Comparison of ENCODE assay signal across 24 cellular contexts in genomic region chr17:56110463-56111138, GRCh38. TPM values are rescaled to one million over a fixed set of nuclear protein-coding genes. Genes with fewer than 3 reads are reported as not detected.
DNase-seq lines count a peak whose midpoint lies in the region; ATAC-seq, FAIRE-seq and TF ChIP-seq lines count a peak whose summit lies in the region.
"Had no signal": no experiment of that assay in that cellular context is flagged by ENCODE, and none has a peak within 500 bp of the region (broad histone marks: within the 10 kb centered on the region; RNA-seq: fewer than 3 reads in every experiment).

No MANE protein-coding gene starts in this region.

- DNase-seq in COLO668 (lab: John Stamatoyannopoulos, UW; ENCODE audit: unreplicated experiment) (peak; percentile 12), NCI-H2029 treated with DMSO at 0.1 percent for 48 hours (lab: John Stamatoyannopoulos, UW) (peak; percentile 32), left lobe of liver (ENCODE audit: low spot score) (no peak), progenitor cell of endocrine pancreas (ENCODE audit: low spot score, unreplicated experiment) (no peak), NCI-H1930 (lab: John Stamatoyannopoulos, UW) (no peak), dorsolateral prefrontal cortex (no peak), urothelium cell line (ENCODE audit: low spot score) (no peak)
- DNase-seq: activated CD4-positive, CD25-positive, alpha-beta regulatory T cell treated with anti-CD3 and anti-CD28 coated beads, Interleukin-2, amount 50 U/mL, for 72 hours; activated CD8-positive, alpha-beta memory T cell treated with anti-CD3 and anti-CD28 coated beads for 24 hours; activated T-cell treated with anti-CD3 and anti-CD28 coated beads, Interleukin-2, amount 50 U/mL, for 4 hours; aorta; CD4-positive, alpha-beta memory T cell; effector CD4-positive, alpha-beta T cell; HCEC 1CT; Kasumi-1; NCI-H526 had no signal

- H3K4me1 Mint-ChIP-seq in progenitor cell of endocrine pancreas (ENCODE audit: low read depth), result peaks cover 33% of the 10 kb centered on the region
- H3K4me1 Mint-ChIP-seq: activated naive CD4-positive, alpha-beta T cell treated with anti-CD3 and anti-CD28 coated beads, Interleukin-2, amount 50 U/mL, for 24 hours; CD4-positive, alpha-beta memory T cell; central memory CD8-positive, alpha-beta T cell; neural progenitor cell had no signal

- ATAC-seq in left lobe of liver (peak; percentile 51), HG03196 (IDR thresholded peaks at IDR 0.05; ENCODE audit: unreplicated experiment) (no peak)
- ATAC-seq: activated T-cell treated with anti-CD3 and anti-CD28 coated beads, Interleukin-2, amount 50 U/mL, for 4 hours; esophagus mucosa; Right ventricle myocardium inferior had no signal

- no peak overlapping the region for H3K27ac Mint-ChIP-seq in progenitor cell of endocrine pancreas
- H3K27ac Mint-ChIP-seq: activated naive CD4-positive, alpha-beta T cell treated with anti-CD3 and anti-CD28 coated beads, Interleukin-2, amount 50 U/mL, for 24 hours; CD4-positive, alpha-beta memory T cell; neural progenitor cell had no signal

- no peak overlapping the region for H3K4me3 ChIP-seq in dorsolateral prefrontal cortex
- H3K4me3 ChIP-seq: neural progenitor cell had no signal

- H3K9me3 Mint-ChIP-seq in progenitor cell of endocrine pancreas (ENCODE audit: low read depth), result no peaks in the 10 kb centered on the region
- H3K9me3 Mint-ChIP-seq: activated naive CD4-positive, alpha-beta T cell treated with anti-CD3 and anti-CD28 coated beads, Interleukin-2, amount 50 U/mL, for 24 hours; activated T-cell treated with anti-CD3 and anti-CD28 coated beads, Interleukin-2, amount 50 U/mL, for 4 hours; central memory CD8-positive, alpha-beta T cell; neural progenitor cell had no signal

- H3K27me3 ChIP-seq in dorsolateral prefrontal cortex, result peaks cover 0 to 17% (median 0%) of the 10 kb centered on the region in 45 donors
- H3K27me3 ChIP-seq: neural progenitor cell had no signal

- H3K27me3 Mint-ChIP-seq in progenitor cell of endocrine pancreas, result peaks cover 41% of the 10 kb centered on the region
- H3K27me3 Mint-ChIP-seq: activated naive CD4-positive, alpha-beta T cell treated with anti-CD3 and anti-CD28 coated beads, Interleukin-2, amount 50 U/mL, for 24 hours; CD4-positive, alpha-beta memory T cell; central memory CD8-positive, alpha-beta T cell had no signal

- H3K27ac ChIP-seq in dorsolateral prefrontal cortex, result no peak overlapping the region
- H3K27ac ChIP-seq: neural progenitor cell had no signal

- H3K4me3 Mint-ChIP-seq in progenitor cell of endocrine pancreas (ENCODE audit: low read depth), result peak overlapping the region; percentile 3
- H3K4me3 Mint-ChIP-seq: activated naive CD4-positive, alpha-beta T cell treated with anti-CD3 and anti-CD28 coated beads, Interleukin-2, amount 50 U/mL, for 24 hours; activated T-cell treated with anti-CD3 and anti-CD28 coated beads, Interleukin-2, amount 50 U/mL, for 4 hours; CD4-positive, alpha-beta memory T cell; central memory CD8-positive, alpha-beta T cell; neural progenitor cell had no signal

- no peak for FAIRE-seq in urothelium cell line (lab: Jason Lieb, UNC)
- FAIRE-seq: frontal cortex had no signal

- intact Hi-C loops in dorsolateral prefrontal cortex (cut with DNase I), result no loop called here

- no peaks in the 10 kb centered on the region for H3K36me3 Mint-ChIP-seq in progenitor cell of endocrine pancreas (ENCODE audit: insufficient read depth)
- H3K36me3 Mint-ChIP-seq: activated naive CD4-positive, alpha-beta T cell treated with anti-CD3 and anti-CD28 coated beads, Interleukin-2, amount 50 U/mL, for 24 hours; CD4-positive, alpha-beta memory T cell; neural progenitor cell had no signal

- TF ChIP-seq CTCF in progenitor cell of endocrine pancreas (IDR thresholded peaks at IDR 0.05; ENCODE audit: unreplicated experiment), result no peak
- no peak for TF ChIP-seq CTCF in dorsolateral prefrontal cortex (IDR thresholded peaks at IDR 0.05 in 54 of 56, conservative IDR thresholded peaks at IDR 0.05 in 2 of 56; ENCODE audit: low read depth in 1 of 56, partially characterized antibody in 56 of 56)

RNA-seq across cellular contexts. Expression of gene ANKFN1, which starts 42.7 kb away (rescaled TPM):
- total RNA-seq in left lobe of liver (not detected), progenitor cell of endocrine pancreas (not detected in 2 replicates), dorsolateral prefrontal cortex (10 to 100 TPM in 1 of 120 experiments, 1 to 10 TPM in 119; 2.0 to 10.4 (median 4.5) TPM)
- total RNA-seq: activated T-cell treated with anti-CD3 and anti-CD28 coated beads, Interleukin-2, amount 50 U/mL, for 4 hours; CD4-positive, alpha-beta memory T cell; esophagus mucosa; kidney epithelial cell; Right ventricle myocardium inferior had no signal

Comparison
In these comparisons a context has a peak if more than half of its experiments do, and no peak if none do; other contexts are left out.
1. DNase-seq: peak in COLO668 (single experiment) and NCI-H2029 treated with DMSO at 0.1 percent for 48 hours (single experiment); none in left lobe of liver (single experiment), progenitor cell of endocrine pancreas (single experiment), NCI-H1930 (0 of 2), dorsolateral prefrontal cortex (0 of 10) and urothelium cell line (single experiment).